Comparison of ENCODE assay signal across 9 cellular contexts in genomic region chr1:114482585-114482984, GRCh38. TPM values are rescaled to one million over a fixed set of nuclear protein-coding genes. Genes with fewer than 3 reads are reported as not detected.
DNase-seq lines count a peak whose midpoint lies in the region; ATAC-seq and FAIRE-seq lines count a peak whose summit lies in the region.
"Had no signal": no experiment of that assay in that cellular context is flagged by ENCODE, and none has a peak within 500 bp of the region (broad histone marks: within the 10 kb centered on the region; RNA-seq: fewer than 3 reads in every experiment).

No MANE protein-coding gene starts in this region.

- peak overlapping the region; percentile 56 for H3K27ac ChIP-seq in CD4-positive, CD25-positive, alpha-beta regulatory T cell (ENCODE audit: insufficient read depth, low read length, poor library complexity, severe bottlenecking)
- no peak overlapping the region for H3K27ac ChIP-seq in aorta (ENCODE audit: low read depth in 1 of 2, low read length in 2 of 2)
- H3K27ac ChIP-seq: tibial artery had no signal

- H3K9me3 Mint-ChIP-seq in CD4-positive, CD25-positive, alpha-beta regulatory T cell, result peaks cover 0 to 8% (median 2%) of the 10 kb centered on the region in 7 donors
- peaks cover 14% of the 10 kb centered on the region for H3K9me3 Mint-ChIP-seq in activated T-helper 2 cell treated with anti-CD3 and anti-CD28 coated beads, Interferon-gamma antibody, Interleukin-2, Interleukin-4, amounts not matched to agents 10 μg/mL and 5 μg/mL and 100 μg/mL, durations not matched to agents 14 hours and 24 hours and 36 hours

- H3K4me1 ChIP-seq in CD4-positive, CD25-positive, alpha-beta regulatory T cell (ENCODE audit: control insufficient read depth, insufficient read depth, low read length, poor library complexity, severe bottlenecking), result peaks cover 13% of the 10 kb centered on the region
- H3K4me1 ChIP-seq in aorta (ENCODE audit: control insufficient read depth in 1 of 2, insufficient read depth in 2 of 2, low read length in 2 of 2), result peaks cover 0 to 6% of the 10 kb centered on the region in 2 donors

- peak; percentile 74 to 87 for ATAC-seq in CD4-positive, CD25-positive, alpha-beta regulatory T cell (ENCODE audit: low read depth in 2 of 2)
- ATAC-seq in HG03159 (IDR thresholded peaks at IDR 0.05; ENCODE audit: unreplicated experiment) (peak; percentile 87), aorta (ENCODE audit: low FRiP score) (no peak)

- H3K4me3 Mint-ChIP-seq in CD4-positive, CD25-positive, alpha-beta regulatory T cell, result peak overlapping the region; percentile 4 to 86 (median 46)
- H3K4me3 Mint-ChIP-seq in activated T-helper 2 cell treated with anti-CD3 and anti-CD28 coated beads, Interferon-gamma antibody, Interleukin-2, Interleukin-4, amounts not matched to agents 10 μg/mL and 5 μg/mL and 100 μg/mL, durations not matched to agents 14 hours and 24 hours and 36 hours (ENCODE audit: low read depth), result peak overlapping the region; percentile 22

- DNase-seq in CD4-positive, CD25-positive, alpha-beta regulatory T cell, result peak in 2 of 3 donors; percentile 40 to 79
- DNase-seq in GM19239 (ENCODE audit: insufficient read length, low spot score) (peak; percentile 32), globus pallidus (ENCODE audit: low spot score) (no peak), aorta (no peak), NCI-H1105 (lab: John Stamatoyannopoulos, UW) (no peak), NCI-H446 treated with DMSO at 0.1 percent for 48 hours (lab: John Stamatoyannopoulos, UW) (no peak)
- DNase-seq in activated T-helper 2 cell treated with anti-CD3 and anti-CD28 coated beads, Interferon-gamma antibody, Interleukin-2, Interleukin-4, amounts not matched to agents 10 μg/mL and 5 μg/mL and 100 μg/mL, durations not matched to agents 14 hours and 24 hours and 36 hours (ENCODE audit: low spot score), result peak; percentile 11
- DNase-seq: tibial artery had no signal

- peak overlapping the region; percentile 41 for H3K4me3 ChIP-seq in CD4-positive, CD25-positive, alpha-beta regulatory T cell (ENCODE audit: low read depth, low read length)
- H3K4me3 ChIP-seq in aorta (ENCODE audit: low read length in 2 of 2), result no peak overlapping the region
- H3K4me3 ChIP-seq: tibial artery had no signal

- H3K36me3 ChIP-seq in CD4-positive, CD25-positive, alpha-beta regulatory T cell (ENCODE audit: control insufficient read depth, insufficient read depth, low read length), result no peaks in the 10 kb centered on the region
- H3K36me3 ChIP-seq in aorta (ENCODE audit: control insufficient read depth in 1 of 2, insufficient read depth in 2 of 2, low read length in 1 of 2), result no peaks in the 10 kb centered on the region
- H3K36me3 ChIP-seq: tibial artery had no signal

- H3K27me3 ChIP-seq in CD4-positive, CD25-positive, alpha-beta regulatory T cell (ENCODE audit: control insufficient read depth, insufficient read depth, low read length), result no peaks in the 10 kb centered on the region
- H3K27me3 ChIP-seq in aorta (ENCODE audit: control insufficient read depth in 1 of 2, insufficient read depth in 2 of 2, low read length in 1 of 2), result no peaks in the 10 kb centered on the region
- H3K27me3 ChIP-seq: tibial artery had no signal

- no peaks in the 10 kb centered on the region for H3K27me3 Mint-ChIP-seq in CD4-positive, CD25-positive, alpha-beta regulatory T cell
- no peaks in the 10 kb centered on the region for H3K27me3 Mint-ChIP-seq in activated T-helper 2 cell treated with anti-CD3 and anti-CD28 coated beads, Interferon-gamma antibody, Interleukin-2, Interleukin-4, amounts not matched to agents 10 μg/mL and 5 μg/mL and 100 μg/mL, durations not matched to agents 14 hours and 24 hours and 36 hours (ENCODE audit: low read depth)

- FAIRE-seq in GM19239 (lab: Jason Lieb, UNC), result peak; percentile 82

- 70 to 78% methylated on average over 3 of the region's 3 CpGs for WGBS in aorta, 2 donors

- peaks cover 37 to 64% (median 50%) of the 10 kb centered on the region in 4 donors for H3K4me1 Mint-ChIP-seq in CD4-positive, CD25-positive, alpha-beta regulatory T cell
- peaks cover 28% of the 10 kb centered on the region for H3K4me1 Mint-ChIP-seq in activated T-helper 2 cell treated with anti-CD3 and anti-CD28 coated beads, Interferon-gamma antibody, Interleukin-2, Interleukin-4, amounts not matched to agents 10 μg/mL and 5 μg/mL and 100 μg/mL, durations not matched to agents 14 hours and 24 hours and 36 hours (ENCODE audit: low read depth)

- H3K36me3 Mint-ChIP-seq in CD4-positive, CD25-positive, alpha-beta regulatory T cell, result peaks cover 7% of the 10 kb centered on the region
- peaks cover 45% of the 10 kb centered on the region for H3K36me3 Mint-ChIP-seq in activated T-helper 2 cell treated with anti-CD3 and anti-CD28 coated beads, Interferon-gamma antibody, Interleukin-2, Interleukin-4, amounts not matched to agents 10 μg/mL and 5 μg/mL and 100 μg/mL, durations not matched to agents 14 hours and 24 hours and 36 hours (ENCODE audit: low read depth)

- intact Hi-C loops in activated T-helper 2 cell treated with anti-CD3 and anti-CD28 coated beads, Interferon-gamma antibody, Interleukin-2, Interleukin-4, amounts not matched to agents 10 μg/mL and 5 μg/mL and 100 μg/mL, durations not matched to agents 14 hours and 24 hours and 36 hours (cut with micrococcal nuclease), result no loop called here
- intact Hi-C loops in aorta (cut with DNase I), result no loop called here

- no peaks in the 10 kb centered on the region for H3K9me3 ChIP-seq in CD4-positive, CD25-positive, alpha-beta regulatory T cell (ENCODE audit: control insufficient read depth in 2 of 2, low read length in 2 of 2)
- H3K9me3 ChIP-seq in aorta (ENCODE audit: control insufficient read depth, low read length), result no peaks in the 10 kb centered on the region

- H3K27ac Mint-ChIP-seq in CD4-positive, CD25-positive, alpha-beta regulatory T cell, result peak overlapping the region; percentile 33 to 75 (median 39)
- peak overlapping the region; percentile 51 for H3K27ac Mint-ChIP-seq in activated T-helper 2 cell treated with anti-CD3 and anti-CD28 coated beads, Interferon-gamma antibody, Interleukin-2, Interleukin-4, amounts not matched to agents 10 μg/mL and 5 μg/mL and 100 μg/mL, durations not matched to agents 14 hours and 24 hours and 36 hours

RNA-seq across cellular contexts. Expression of gene TRIM33, which starts 28.4 kb away (rescaled TPM):
- total RNA-seq in CD4-positive, CD25-positive, alpha-beta regulatory T cell, result 56.6 TPM
- polyA plus RNA-seq in CD4-positive, CD25-positive, alpha-beta regulatory T cell, result 10 to 100 TPM; 27.7 to 34.7 (median 30.7) TPM
- total RNA-seq in activated T-helper 2 cell treated with anti-CD3 and anti-CD28 coated beads, Interferon-gamma antibody, Interleukin-2, Interleukin-4, amounts not matched to agents 10 μg/mL and 5 μg/mL and 100 μg/mL, durations not matched to agents 14 hours and 24 hours and 36 hours, result 41.5 and 44.7 TPM in 2 replicates
- total RNA-seq in aorta, result 10 to 100 TPM; 39.3 to 42.8 TPM
- 10 to 100 TPM in 1 of 2 donors, 1 to 10 TPM in 1; 5.6 to 21.6 TPM for polyA plus RNA-seq in aorta

Comparison
In these comparisons a context has a peak if more than half of its experiments do, and no peak if none do; other contexts are left out.
1. DNase-seq: peak in CD4-positive, CD25-positive, alpha-beta regulatory T cell (2 of 3), GM19239 (single experiment) and activated T-helper 2 cell treated with anti-CD3 and anti-CD28 coated beads, Interferon-gamma antibody, Interleukin-2, Interleukin-4, amounts not matched to agents 10 μg/mL and 5 μg/mL and 100 μg/mL, durations not matched to agents 14 hours and 24 hours and 36 hours (single experiment); none in globus pallidus (single experiment), aorta (0 of 2), NCI-H1105 (single experiment) and NCI-H446 treated with DMSO at 0.1 percent for 48 hours (single experiment).